In genomic region chr1:31760901-31761470, GRCh38 we compare ENCODE assay signal across 9 cellular contexts. TPM values are rescaled to one million over a fixed set of nuclear protein-coding genes. Genes with fewer than 3 reads are reported as not detected.
DNase-seq lines count a peak whose midpoint lies in the region; ATAC-seq and TF ChIP-seq lines count a peak whose summit lies in the region.
"Had no signal": no experiment of that assay in that cellular context is flagged by ENCODE, and none has a peak within 500 bp of the region (broad histone marks: within the 10 kb centered on the region; RNA-seq: fewer than 3 reads in every experiment).

No MANE protein-coding gene starts in this region.

- intact Hi-C loops in esophagus muscularis mucosa (cut with DNase I), result loop anchor here (5.0 kb wide), 1 partner anchor 201 kb away; no protein-coding TSS in a partner anchor

- TF ChIP-seq EP300 in esophagus muscularis mucosa (IDR thresholded peaks at IDR 0.05), result no peak

- H3K4me1 Mint-ChIP-seq in activated T-cell treated with anti-CD3 and anti-CD28 coated beads, Interleukin-2, amount 50 U/mL, for 24 hours (ENCODE audit: low read depth), result peaks cover 30% of the 10 kb centered on the region
- H3K4me1 Mint-ChIP-seq in naive B cell, result peaks cover 30 to 38% (median 31%) of the 10 kb centered on the region in 3 donors

- peaks cover 0 to 37% (median 16%) of the 10 kb centered on the region in 4 donors for H3K27me3 ChIP-seq in esophagus muscularis mucosa
- peaks cover 7 to 30% (median 21%) of the 10 kb centered on the region in 5 donors for H3K27me3 ChIP-seq in subcutaneous abdominal adipose tissue (ENCODE audit: control insufficient read depth in 5 of 5, insufficient read depth in 4 of 5, low read length in 5 of 5)

- peak; percentile 60 to 67 for ATAC-seq in naive B cell (ENCODE audit: low read depth in 2 of 2)

- whole genome bisulfite sequencing in esophagus muscularis mucosa, result 5% methylated on average over 6 of the region's 27 CpGs

- no peak for TF ChIP-seq CTCF in esophagus muscularis mucosa (IDR thresholded peaks at IDR 0.05)

- H3K36me3 Mint-ChIP-seq in activated T-cell treated with anti-CD3 and anti-CD28 coated beads, Interleukin-2, amount 50 U/mL, for 24 hours (ENCODE audit: low read depth), result no peaks in the 10 kb centered on the region
- no peaks in the 10 kb centered on the region for H3K36me3 Mint-ChIP-seq in naive B cell

- H3K27ac Mint-ChIP-seq in activated T-cell treated with anti-CD3 and anti-CD28 coated beads, Interleukin-2, amount 50 U/mL, for 24 hours, result no peak overlapping the region
- H3K27ac Mint-ChIP-seq in naive B cell, result peak overlapping the region in 1 of 6 donors; percentile 20

- H3K9ac ChIP-seq in subcutaneous abdominal adipose tissue (ENCODE audit: low read length in 5 of 5), result peak overlapping the region in 1 of 5 donors; percentile 76

- DNase-seq in NCI-H510A treated with DMSO at 0.1 percent for 48 hours (lab: John Stamatoyannopoulos, UW) (peak; percentile 59), NCI-H510A (lab: John Stamatoyannopoulos, UW) (no peak), NOMO-1 treated with DMSO at 0.1 percent for 48 hours (lab: John Stamatoyannopoulos, UW; ENCODE audit: unreplicated experiment) (peak; percentile 45), esophagus muscularis mucosa (ENCODE audit: extremely low spot score) (no peak), naive B cell (peak; percentile 69), middle frontal gyrus (ENCODE audit: extremely low spot score, low spot score) (no peak)
- peak; percentile 73 for DNase-seq in activated T-cell treated with anti-CD3 and anti-CD28 coated beads, Interleukin-2, amount 50 U/mL, for 24 hours

- H3K27ac ChIP-seq in esophagus muscularis mucosa (replicated peaks in 1 of 4) (peak overlapping the region in 2 of 4 donors; percentile 46 to 57), subcutaneous abdominal adipose tissue (ENCODE audit: low read depth, low read length) (no peak overlapping the region)
- H3K27ac ChIP-seq: C4-2B had no signal

- H3K9me3 Mint-ChIP-seq in activated T-cell treated with anti-CD3 and anti-CD28 coated beads, Interleukin-2, amount 50 U/mL, for 24 hours, result no peaks in the 10 kb centered on the region
- H3K9me3 Mint-ChIP-seq in naive B cell, result no peaks in the 10 kb centered on the region

- peaks cover 39% of the 10 kb centered on the region for H3K27me3 Mint-ChIP-seq in activated T-cell treated with anti-CD3 and anti-CD28 coated beads, Interleukin-2, amount 50 U/mL, for 24 hours
- H3K27me3 Mint-ChIP-seq in naive B cell, result peaks cover 3 to 22% (median 9%) of the 10 kb centered on the region in 3 donors

- H3K9me3 ChIP-seq in esophagus muscularis mucosa (no peaks in the 10 kb centered on the region), subcutaneous abdominal adipose tissue (ENCODE audit: control insufficient read depth in 5 of 5, low read length in 5 of 5) (no peaks in the 10 kb centered on the region)

- TF ChIP-seq POLR2A in esophagus muscularis mucosa (IDR thresholded peaks at IDR 0.05; ENCODE audit: low read depth), result no peak

- H3K36me3 ChIP-seq in esophagus muscularis mucosa, result no peaks in the 10 kb centered on the region
- H3K36me3 ChIP-seq in subcutaneous abdominal adipose tissue (ENCODE audit: control insufficient read depth in 5 of 5, insufficient read depth in 5 of 5, low read length in 5 of 5), result no peaks in the 10 kb centered on the region

- H3K4me3 Mint-ChIP-seq in activated T-cell treated with anti-CD3 and anti-CD28 coated beads, Interleukin-2, amount 50 U/mL, for 24 hours, result peak overlapping the region; percentile 53
- peak overlapping the region; percentile 64 to 90 (median 78) for H3K4me3 Mint-ChIP-seq in naive B cell

- H3K4me3 ChIP-seq in esophagus muscularis mucosa, result peak overlapping the region; percentile 60 to 71 (median 64)
- peak overlapping the region in 4 of 5 donors; percentile 56 to 68 (median 66) for H3K4me3 ChIP-seq in subcutaneous abdominal adipose tissue (ENCODE audit: low read depth in 1 of 5, low read length in 5 of 5)

- H3K4me1 ChIP-seq in esophagus muscularis mucosa (peaks cover 42 to 54% (median 44%) of the 10 kb centered on the region in 4 donors), subcutaneous abdominal adipose tissue (ENCODE audit: control insufficient read depth in 5 of 5, insufficient read depth in 5 of 5, low read length in 5 of 5) (peaks cover 2 to 42% (median 37%) of the 10 kb centered on the region in 5 donors)

RNA-seq across cellular contexts. Expression of gene ADGRB2, which starts 3.2 kb away (rescaled TPM):
- total RNA-seq in esophagus muscularis mucosa, result 1 to 10 TPM in 2 of 4 donors, under 1 TPM in 2; 0.83 to 4.2 (median 2.1) TPM
- polyA plus RNA-seq in naive B cell (ENCODE audit: low read depth in 6 of 6), result not detected

RNA-seq across cellular contexts. Expression of gene SPOCD1, which starts 54.8 kb away (rescaled TPM):
- under 1 TPM in 3 of 4 donors, not detected in 1; 0.17 to 0.19 (median 0.17) TPM for total RNA-seq in esophagus muscularis mucosa
- polyA plus RNA-seq in naive B cell (ENCODE audit: low read depth in 6 of 6), result under 1 TPM in 4 of 6 donors, not detected in 2; 0.23 to 0.38 (median 0.34) TPM

RNA-seq across cellular contexts. Expression of gene COL16A1, which starts 57.2 kb away (rescaled TPM):
- 10 to 100 TPM; 35.1 to 62.7 (median 47.6) TPM for total RNA-seq in esophagus muscularis mucosa
- 1 to 10 TPM in 1 of 6 donors, under 1 TPM in 1, not detected in 4; 0.64 to 1.2 TPM for polyA plus RNA-seq in naive B cell (ENCODE audit: low read depth in 6 of 6)

Comparison
In these comparisons a context has a peak if more than half of its experiments do, and no peak if none do; other contexts are left out.
1. DNase-seq: peak in NCI-H510A treated with DMSO at 0.1 percent for 48 hours (single experiment), NOMO-1 treated with DMSO at 0.1 percent for 48 hours (single experiment), activated T-cell treated with anti-CD3 and anti-CD28 coated beads, Interleukin-2, amount 50 U/mL, for 24 hours (single experiment) and naive B cell (single experiment); none in NCI-H510A (single experiment), esophagus muscularis mucosa (single experiment) and middle frontal gyrus (single experiment).